ENCODE assay signal across 10 cellular contexts in genomic region chr5:73280821-73281746, GRCh38.
A peak's percentile ranks its signal among the peaks of the same experiment; 100 is the strongest.
DNase-seq lines count a peak whose midpoint lies in the region; ATAC-seq and TF ChIP-seq lines count a peak whose summit lies in the region.
"Had no signal": no experiment of that assay in that cellular context is flagged by ENCODE, and none has a peak within 500 bp of the region (broad histone marks: within the 10 kb centered on the region; RNA-seq: fewer than 3 reads in every experiment).

No MANE protein-coding gene starts in this region.

- no peak overlapping the region for H3K4me2 ChIP-seq in GM23248 (ENCODE audit: unreplicated experiment)

- no peak overlapping the region for H2AFZ ChIP-seq in GM23248

- H3K9me2 ChIP-seq in GM23248 (ENCODE audit: insufficient read depth), result no peaks in the 10 kb centered on the region

- no peaks in the 10 kb centered on the region for H3K79me2 ChIP-seq in GM23248 (ENCODE audit: insufficient read depth)

- DNase-seq in GM23248 (peak; percentile 53), NCI-H2196 treated with DMSO at 0.1 percent for 48 hours (lab: John Stamatoyannopoulos, UW; ENCODE audit: unreplicated experiment) (peak; percentile 30), cardiac fibroblast (ENCODE audit: low read depth in 2 of 2) (peak; percentile 73 to 78), pulmonary artery endothelial cell (ENCODE audit: low read depth, low spot score) (peak; percentile 96), AG08395 (ENCODE audit: low spot score) (no peak), hepatic stellate cell (ENCODE audit: low spot score) (no peak)
- DNase-seq: activated naive CD8-positive, alpha-beta T cell treated with anti-CD3 and anti-CD28 coated beads, Interleukin-2, amount 10 ng/mL, durations not matched to agents 7 days and 5 days; naive B cell had no signal

- no peaks in the 10 kb centered on the region for H3K9me3 ChIP-seq in GM23248 (ENCODE audit: low read depth)

- H4K20me1 ChIP-seq in GM23248 (ENCODE audit: insufficient read depth), result no peaks in the 10 kb centered on the region

- H3K4me3 ChIP-seq in GM23248 (no peak overlapping the region), cardiac fibroblast (replicated peaks in 1 of 2; ENCODE audit: low read depth in 2 of 2, low read length in 2 of 2) (no peak overlapping the region)

- in situ Hi-C loops in GM23248 (cut with MboI), result no loop called here

- 51 to 52% methylated on average over 20 of the region's 20 CpGs for WGBS in GM23248 (ENCODE audit: low coverage in 1 of 2, low lambda C conversion rate in 2 of 2, missing lambda C conversion rate in 2 of 2), 2 experiments

- H3K27ac ChIP-seq in GM23248, result no peak overlapping the region

- no peaks in the 10 kb centered on the region for H3F3A ChIP-seq in GM23248 (ENCODE audit: insufficient read depth)

- no peak overlapping the region for H3K9ac ChIP-seq in GM23248

- H3K4me1 ChIP-seq in GM23248 (ENCODE audit: insufficient read depth), result peaks cover 16% of the 10 kb centered on the region

- no peak for TF ChIP-seq CTCF in cardiac fibroblast (IDR thresholded peaks at IDR 0.05; ENCODE audit: low read depth, low read length)

- no peak for ATAC-seq in GM19023 (IDR thresholded peaks at IDR 0.05; ENCODE audit: unreplicated experiment)
- no peak for ATAC-seq in activated CD4-positive, CD25-positive, alpha-beta regulatory T cell treated with anti-CD3 and anti-CD28 coated beads, Interleukin-2, amount 50 U/mL, for 24 hours

- H3K36me3 ChIP-seq in GM23248 (ENCODE audit: low read depth), result no peaks in the 10 kb centered on the region

- H3K27me3 ChIP-seq in GM23248 (replicated peaks; ENCODE audit: insufficient read depth), result no peaks in the 10 kb centered on the region

Comparison
In these comparisons a context has a peak if more than half of its experiments do, and no peak if none do; other contexts are left out.
1. DNase-seq: peak in GM23248 (single experiment), NCI-H2196 treated with DMSO at 0.1 percent for 48 hours (single experiment), cardiac fibroblast (2 of 2) and pulmonary artery endothelial cell (single experiment); none in AG08395 (single experiment) and hepatic stellate cell (single experiment).